In genomic region chr9:77063645-77064285, GRCh38 we compare ENCODE assay signal across 12 cellular contexts. TPM values are rescaled to one million over a fixed set of nuclear protein-coding genes. Genes with fewer than 3 reads are reported as not detected.
A peak's percentile ranks its signal among the peaks of the same experiment; 100 is the strongest.
DNase-seq lines count a peak whose midpoint lies in the region; ATAC-seq and TF ChIP-seq lines count a peak whose summit lies in the region.
"Had no signal": no experiment of that assay in that cellular context is flagged by ENCODE, and none has a peak within 500 bp of the region (broad histone marks: within the 10 kb centered on the region; RNA-seq: fewer than 3 reads in every experiment).

No MANE protein-coding gene starts in this region.

- H3K79me2 ChIP-seq in trophoblast cell (ENCODE audit: control insufficient read depth, insufficient read depth, low read length, poor library complexity) = no peaks in the 10 kb centered on the region

- ATAC-seq in WTC11 = no peak
- ATAC-seq: esophagus mucosa had no signal

- peaks cover 9% of the 10 kb centered on the region for H3K27me3 Mint-ChIP-seq in WTC11 (ENCODE audit: low read depth)
- H3K27me3 Mint-ChIP-seq: IgD-negative memory B cell had no signal

- H4K12ac ChIP-seq in trophoblast cell (ENCODE audit: low read depth, low read length) = no peak overlapping the region

- H3K9ac ChIP-seq in trophoblast cell (ENCODE audit: low read length) = no peak overlapping the region

- H3K27ac Mint-ChIP-seq in WTC11 = no peak overlapping the region
- H3K27ac Mint-ChIP-seq: IgD-negative memory B cell had no signal

- no peak overlapping the region for H2BK120ac ChIP-seq in trophoblast cell (ENCODE audit: insufficient read depth, low read length, poor library complexity)

- DNase-seq in GM04503 (ENCODE audit: low read depth) (peak; percentile 42), NCI-H2227 treated with DMSO at 0.1 percent for 48 hours (lab: John Stamatoyannopoulos, UW) (peak; percentile 26), cardiac fibroblast (ENCODE audit: low read depth in 2 of 2) (peak; percentile 15 to 80), trophoblast cell (peak; percentile 17 to 49), retina (no peak), activated T-cell treated with anti-CD3 and anti-CD28 coated beads for 4 hours (no peak), WTC11 (ENCODE audit: low spot score) (no peak)
- DNase-seq: PC-9; stimulated activated CD4-positive, alpha-beta T cell treated with anti-CD3 and anti-CD28 coated beads, Interleukin-15, amount 100 ng/mL, for 24 hours had no signal

- H3K9me3 Mint-ChIP-seq in WTC11 = peaks cover 28% of the 10 kb centered on the region

- H3K36me3 ChIP-seq in trophoblast cell (ENCODE audit: control insufficient read depth in 1 of 2, insufficient read depth in 2 of 2, low read length in 2 of 2) = no peaks in the 10 kb centered on the region

- H2BK5ac ChIP-seq in trophoblast cell (ENCODE audit: low read depth, low read length, poor library complexity) = no peak overlapping the region

- H3K4me2 ChIP-seq in trophoblast cell (ENCODE audit: low read length) = no peak overlapping the region
- H3K4me2 ChIP-seq: PC-9 had no signal

- H4K8ac ChIP-seq in trophoblast cell (ENCODE audit: low read depth, low read length) = no peak overlapping the region

- H3K14ac ChIP-seq in trophoblast cell (ENCODE audit: low read length) = no peak overlapping the region

- TF ChIP-seq CTCF in cardiac fibroblast (IDR thresholded peaks at IDR 0.05; ENCODE audit: low read depth, low read length) (no peak), WTC11 (IDR thresholded peaks at IDR 0.05) (no peak)

- CTCF ChIA-PET in WTC11 (lab: Charles Lee) = no interaction called here

- no peak overlapping the region for H3K18ac ChIP-seq in trophoblast cell (ENCODE audit: low read length)

- H3K36me3 Mint-ChIP-seq in WTC11 = peaks cover 19% of the 10 kb centered on the region

- H3K4ac ChIP-seq in trophoblast cell (ENCODE audit: low read depth, low read length) = no peak overlapping the region

- no peak overlapping the region for H2AFZ ChIP-seq in trophoblast cell (ENCODE audit: insufficient read depth, low read length, poor library complexity)
- H2AFZ ChIP-seq: PC-9 had no signal

- H3K27me3 ChIP-seq in trophoblast cell (ENCODE audit: insufficient read depth, low read length) = no peaks in the 10 kb centered on the region

- H3K27ac ChIP-seq in trophoblast cell (ENCODE audit: low read depth, low read length) = no peak overlapping the region
- H3K27ac ChIP-seq: PC-9, VCaP had no signal

- no peak overlapping the region for H3K4me3 ChIP-seq in cardiac fibroblast (replicated peaks in 1 of 2; ENCODE audit: low read depth in 2 of 2, low read length in 2 of 2)
- no peak overlapping the region for H3K4me3 ChIP-seq in trophoblast cell (ENCODE audit: low read depth, low read length)
- H3K4me3 ChIP-seq: PC-9 had no signal

- H3K4me1 Mint-ChIP-seq in WTC11 = no peaks in the 10 kb centered on the region

- WGBS in trophoblast cell (ENCODE audit: extremely low coverage, insufficient coverage, insufficient read length) = no CpG with 5 or more reads among the region's 6 CpGs

- no peak overlapping the region for H3K4me3 Mint-ChIP-seq in WTC11
- H3K4me3 Mint-ChIP-seq: IgD-negative memory B cell had no signal

- no peak overlapping the region for H2AK5ac ChIP-seq in trophoblast cell (ENCODE audit: low read length)

- no peaks in the 10 kb centered on the region for H3K79me1 ChIP-seq in trophoblast cell (ENCODE audit: low read length)

- H3K23ac ChIP-seq in trophoblast cell (ENCODE audit: low read length) = no peak overlapping the region

- no peaks in the 10 kb centered on the region for H3K9me3 ChIP-seq in trophoblast cell (ENCODE audit: insufficient read depth, low read depth, low read length)

- H2BK12ac ChIP-seq in trophoblast cell (ENCODE audit: low read length) = no peak overlapping the region

- POLR2A ChIA-PET in WTC11 (lab: Charles Lee) = no interaction called here

- no peak overlapping the region for H4K91ac ChIP-seq in trophoblast cell (ENCODE audit: low read depth, low read length)

- no peaks in the 10 kb centered on the region for H3K4me1 ChIP-seq in trophoblast cell (ENCODE audit: control insufficient read depth in 1 of 2, insufficient read depth in 2 of 2, low read length in 2 of 2)

TF ChIP-seq in WTC11, 78 proteins besides CTCF, POLR2A, EP300 and RAD21 (continues in another document):
- TF ChIP-seq TCF7 (CRISPR knock-in tag; IDR thresholded peaks at IDR 0.05; ENCODE audit: low read depth) (no peak), JAZF1 (CRISPR knock-in tag; IDR thresholded peaks at IDR 0.05) (no peak), ZNF121 (CRISPR knock-in tag; IDR thresholded peaks at IDR 0.05) (no peak), TEAD1 (CRISPR knock-in tag; IDR thresholded peaks at IDR 0.05) (no peak), SOX15 (CRISPR knock-in tag; IDR thresholded peaks at IDR 0.05) (no peak), ZNF232 (CRISPR knock-in tag; IDR thresholded peaks at IDR 0.05) (no peak), NFYB (CRISPR knock-in tag; conservative IDR thresholded peaks at IDR 0.05; ENCODE audit: low read depth) (no peak), ZMAT4 (CRISPR knock-in tag; IDR thresholded peaks at IDR 0.05) (no peak), NR1H2 (CRISPR knock-in tag; IDR thresholded peaks at IDR 0.05) (no peak), ESRRA (CRISPR knock-in tag; IDR thresholded peaks at IDR 0.05; ENCODE audit: borderline replicate concordance) (no peak)
- TF ChIP-seq, protein P1, sequence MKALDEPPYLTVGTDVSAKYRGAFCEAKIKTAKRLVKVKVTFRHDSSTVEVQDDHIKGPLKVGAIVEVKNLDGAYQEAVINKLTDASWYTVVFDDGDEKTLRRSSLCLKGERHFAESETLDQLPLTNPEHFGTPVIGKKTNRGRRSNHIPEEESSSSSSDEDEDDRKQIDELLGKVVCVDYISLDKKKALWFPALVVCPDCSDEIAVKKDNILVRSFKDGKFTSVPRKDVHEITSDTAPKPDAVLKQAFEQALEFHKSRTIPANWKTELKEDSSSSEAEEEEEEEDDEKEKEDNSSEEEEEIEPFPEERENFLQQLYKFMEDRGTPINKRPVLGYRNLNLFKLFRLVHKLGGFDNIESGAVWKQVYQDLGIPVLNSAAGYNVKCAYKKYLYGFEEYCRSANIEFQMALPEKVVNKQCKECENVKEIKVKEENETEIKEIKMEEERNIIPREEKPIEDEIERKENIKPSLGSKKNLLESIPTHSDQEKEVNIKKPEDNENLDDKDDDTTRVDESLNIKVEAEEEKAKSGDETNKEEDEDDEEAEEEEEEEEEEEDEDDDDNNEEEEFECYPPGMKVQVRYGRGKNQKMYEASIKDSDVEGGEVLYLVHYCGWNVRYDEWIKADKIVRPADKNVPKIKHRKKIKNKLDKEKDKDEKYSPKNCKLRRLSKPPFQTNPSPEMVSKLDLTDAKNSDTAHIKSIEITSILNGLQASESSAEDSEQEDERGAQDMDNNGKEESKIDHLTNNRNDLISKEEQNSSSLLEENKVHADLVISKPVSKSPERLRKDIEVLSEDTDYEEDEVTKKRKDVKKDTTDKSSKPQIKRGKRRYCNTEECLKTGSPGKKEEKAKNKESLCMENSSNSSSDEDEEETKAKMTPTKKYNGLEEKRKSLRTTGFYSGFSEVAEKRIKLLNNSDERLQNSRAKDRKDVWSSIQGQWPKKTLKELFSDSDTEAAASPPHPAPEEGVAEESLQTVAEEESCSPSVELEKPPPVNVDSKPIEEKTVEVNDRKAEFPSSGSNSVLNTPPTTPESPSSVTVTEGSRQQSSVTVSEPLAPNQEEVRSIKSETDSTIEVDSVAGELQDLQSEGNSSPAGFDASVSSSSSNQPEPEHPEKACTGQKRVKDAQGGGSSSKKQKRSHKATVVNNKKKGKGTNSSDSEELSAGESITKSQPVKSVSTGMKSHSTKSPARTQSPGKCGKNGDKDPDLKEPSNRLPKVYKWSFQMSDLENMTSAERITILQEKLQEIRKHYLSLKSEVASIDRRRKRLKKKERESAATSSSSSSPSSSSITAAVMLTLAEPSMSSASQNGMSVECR (CRISPR knock-in tag; IDR thresholded peaks at IDR 0.05; ENCODE audit: borderline replicate concordance) = no peak
- TF ChIP-seq, protein P2, sequence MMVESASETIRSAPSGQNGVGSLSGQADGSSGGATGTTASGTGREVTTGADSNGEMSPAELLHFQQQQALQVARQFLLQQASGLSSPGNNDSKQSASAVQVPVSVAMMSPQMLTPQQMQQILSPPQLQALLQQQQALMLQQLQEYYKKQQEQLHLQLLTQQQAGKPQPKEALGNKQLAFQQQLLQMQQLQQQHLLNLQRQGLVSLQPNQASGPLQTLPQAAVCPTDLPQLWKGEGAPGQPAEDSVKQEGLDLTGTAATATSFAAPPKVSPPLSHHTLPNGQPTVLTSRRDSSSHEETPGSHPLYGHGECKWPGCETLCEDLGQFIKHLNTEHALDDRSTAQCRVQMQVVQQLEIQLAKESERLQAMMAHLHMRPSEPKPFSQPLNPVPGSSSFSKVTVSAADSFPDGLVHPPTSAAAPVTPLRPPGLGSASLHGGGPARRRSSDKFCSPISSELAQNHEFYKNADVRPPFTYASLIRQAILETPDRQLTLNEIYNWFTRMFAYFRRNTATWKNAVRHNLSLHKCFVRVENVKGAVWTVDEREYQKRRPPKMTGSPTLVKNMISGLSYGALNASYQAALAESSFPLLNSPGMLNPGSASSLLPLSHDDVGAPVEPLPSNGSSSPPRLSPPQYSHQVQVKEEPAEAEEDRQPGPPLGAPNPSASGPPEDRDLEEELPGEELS (CRISPR knock-in tag; IDR thresholded peaks at IDR 0.05) = no peak

RNA-seq across cellular contexts. Expression of gene FOXB2, which starts 44.3 kb away (rescaled TPM):
- not detected in 2 replicates for polyA plus RNA-seq in trophoblast cell (2013)
- 0.22 to 0.50 TPM in 2 of 3 replicates, not detected in the other for total RNA-seq in WTC11 (2021)
- total RNA-seq: esophagus mucosa, PC-9 had no signal
- polyA plus RNA-seq: IgD-negative memory B cell had no signal

Comparison
In these comparisons a context has a peak if more than half of its experiments do, and no peak if none do; other contexts are left out.
1. DNase-seq: peak in GM04503 (single experiment), NCI-H2227 treated with DMSO at 0.1 percent for 48 hours (single experiment), cardiac fibroblast (2 of 2) and trophoblast cell (2 of 2); none in retina (single experiment), activated T-cell treated with anti-CD3 and anti-CD28 coated beads for 4 hours (single experiment) and WTC11 (single experiment).